Comparison of ENCODE assay signal across 12 cellular contexts in the genomic region with DNA sequence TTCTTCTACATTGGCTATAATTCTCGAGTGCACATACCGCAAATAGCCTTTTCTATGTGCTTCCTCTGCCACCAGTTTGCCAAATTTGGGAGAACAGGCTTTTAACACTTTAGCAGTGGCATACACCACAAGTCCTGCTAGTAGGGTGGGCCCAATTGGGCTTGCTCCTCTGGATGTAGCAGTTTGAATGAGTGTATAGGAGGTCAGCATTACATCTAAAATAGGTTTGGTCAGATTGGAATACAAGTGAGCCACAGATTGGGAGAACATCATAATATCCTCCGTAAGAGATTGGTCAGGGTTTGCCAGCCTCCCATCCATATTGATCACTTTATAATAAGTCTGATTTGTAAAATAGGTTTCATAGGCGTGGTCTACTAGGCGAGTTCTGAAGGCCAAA. TPM values are rescaled to one million over a fixed set of nuclear protein-coding genes. Genes with fewer than 3 reads are reported as not detected.
DNase-seq lines count a peak whose midpoint lies in the region; ATAC-seq and TF ChIP-seq lines count a peak whose summit lies in the region.
"Had no signal": no experiment of that assay in that cellular context is flagged by ENCODE, and none has a peak within 500 bp of the region (broad histone marks: within the 10 kb centered on the region; RNA-seq: fewer than 3 reads in every experiment).

No MANE protein-coding gene starts in this region.

- H3K79me2 ChIP-seq in KMS-11 (ENCODE audit: insufficient read depth, low read depth) = peaks cover 60% of the 10 kb centered on the region

- CTCF ChIA-PET in CD4-positive, alpha-beta T cell (lab: Charles Lee) = interaction anchor here (1.4 to 1.7 kb wide), 2 partner anchors 60 to 73 kb away, joined by 4 to 7 read pairs; no protein-coding TSS in a partner anchor
- CTCF ChIA-PET in GM10248 (lab: Yijun Ruan, JAX) = interaction anchor here (1.2 to 2.2 kb wide), 2 partner anchors 9 to 25 kb away, joined by 5 read pairs; no protein-coding TSS in a partner anchor

- H3K27me3 ChIP-seq in CD4-positive, alpha-beta T cell (ENCODE audit: control insufficient read depth, insufficient read depth, low read length) = no peaks in the 10 kb centered on the region
- no peaks in the 10 kb centered on the region for H3K27me3 ChIP-seq in KMS-11 (ENCODE audit: insufficient read depth, low read depth)
- no peaks in the 10 kb centered on the region for H3K27me3 ChIP-seq in esophagus muscularis mucosa
- no peaks in the 10 kb centered on the region for H3K27me3 ChIP-seq in rectal smooth muscle tissue (ENCODE audit: control insufficient read depth, insufficient read depth, low read length)

- H3K36me3 ChIP-seq in KMS-11 (ENCODE audit: insufficient read depth) (no peaks in the 10 kb centered on the region), esophagus muscularis mucosa (no peaks in the 10 kb centered on the region), rectal smooth muscle tissue (ENCODE audit: control insufficient read depth, insufficient read depth, low read length) (no peaks in the 10 kb centered on the region)

- no peak for ATAC-seq in CD4-positive, alpha-beta T cell (ENCODE audit: poor library complexity)

- H3K27ac ChIP-seq in CD4-positive, alpha-beta T cell (ENCODE audit: low read depth, low read length) = peak overlapping the region; percentile 89
- H3K27ac ChIP-seq in KMS-11 (peak overlapping the region; percentile 89), esophagus muscularis mucosa (replicated peaks in 1 of 4) (peak overlapping the region; percentile 69 to 81 (median 80)), rectal smooth muscle tissue (ENCODE audit: low read depth, low read length) (peak overlapping the region; percentile 82)

- peak overlapping the region; percentile 45 for H3K4me3 ChIP-seq in KMS-11 (IDR thresholded peaks at IDR 0.05; ENCODE audit: insufficient read depth, low read depth, low read length)
- H3K4me3 ChIP-seq in esophagus muscularis mucosa = peak overlapping the region; percentile 57 to 68 (median 60)
- H3K4me3 ChIP-seq in rectal smooth muscle tissue (ENCODE audit: low read length) = peak overlapping the region; percentile 72

- no peaks in the 10 kb centered on the region for H3K27me3 Mint-ChIP-seq in CD4-positive, alpha-beta T cell

- DNase-seq in CD4-positive, alpha-beta T cell = no peak
- DNase-seq in esophagus muscularis mucosa (ENCODE audit: extremely low spot score) (no peak), cerebellum (ENCODE audit: low spot score) (no peak), GM10248 (ENCODE audit: extremely low spot score) (no peak), GM10266 (ENCODE audit: extremely low spot score) (no peak)
- DNase-seq in activated CD8-positive, alpha-beta memory T cell treated with anti-CD3 and anti-CD28 coated beads for 24 hours = no peak
- DNase-seq: activated CD8-positive, alpha-beta memory T cell treated with anti-CD3 and anti-CD28 coated beads, Interleukin-2, amount 50 U/mL, for 48 hours; aorta; NCI-H1092; stimulated activated CD4-positive, alpha-beta T cell treated with anti-CD3 and anti-CD28 coated beads, Interleukin-2, amount 100 ng/mL, for 48 hours had no signal

- H3K4me1 ChIP-seq in KMS-11 (ENCODE audit: low read depth, poor library complexity, severe bottlenecking) (peaks cover 24% of the 10 kb centered on the region), esophagus muscularis mucosa (peaks cover 0 to 47% (median 29%) of the 10 kb centered on the region in 4 donors), rectal smooth muscle tissue (ENCODE audit: control insufficient read depth, insufficient read depth, low read length) (peaks cover 11% of the 10 kb centered on the region)

- no peak overlapping the region for H3K27ac Mint-ChIP-seq in CD4-positive, alpha-beta T cell

- POLR2A ChIA-PET in CD4-positive, alpha-beta T cell (lab: Charles Lee) = interaction anchor here (1.1 to 2.8 kb wide), 10 partner anchors 9 to 528 kb away, joined by 3 to 33 read pairs (median 8); no protein-coding TSS in a partner anchor
- POLR2A ChIA-PET in GM10248 (lab: Yijun Ruan, JAX) = no interaction called here

- no peaks in the 10 kb centered on the region for H3K9me3 Mint-ChIP-seq in CD4-positive, alpha-beta T cell

- no peak for TF ChIP-seq EP300 in esophagus muscularis mucosa (IDR thresholded peaks at IDR 0.05)

- H2AFZ ChIP-seq in KMS-11 (ENCODE audit: low read depth) = no peak overlapping the region

- H3K4me1 Mint-ChIP-seq in CD4-positive, alpha-beta T cell (ENCODE audit: low read depth) = peaks cover 45% of the 10 kb centered on the region

- intact Hi-C loops in CD4-positive, alpha-beta T cell (cut with DNase I, micrococcal nuclease) = loop anchor here (2.0 to 10.0 kb wide), 3 partner anchors 74 to 486 kb away; a partner anchor contains a TSS
- intact Hi-C loops in esophagus muscularis mucosa (cut with DNase I) = no loop called here

- 54% methylated on average over 5 of the region's 5 CpGs for WGBS in esophagus muscularis mucosa

- H3K9ac ChIP-seq in KMS-11 (peak overlapping the region; percentile 86), rectal smooth muscle tissue (ENCODE audit: low read length) (no peak overlapping the region)

- H4K20me1 ChIP-seq in KMS-11 (ENCODE audit: insufficient read depth) = no peaks in the 10 kb centered on the region

- no peaks in the 10 kb centered on the region for H3K9me3 ChIP-seq in CD4-positive, alpha-beta T cell (ENCODE audit: control insufficient read depth, low read length)
- no peaks in the 10 kb centered on the region for H3K9me3 ChIP-seq in esophagus muscularis mucosa

- H3K36me3 Mint-ChIP-seq in CD4-positive, alpha-beta T cell (ENCODE audit: low read depth) = peaks cover 3% of the 10 kb centered on the region

- no peak overlapping the region for H3K4me3 Mint-ChIP-seq in CD4-positive, alpha-beta T cell

- peak overlapping the region; percentile 95 for H3K4me2 ChIP-seq in KMS-11

- no peak for TF ChIP-seq POLR2A in esophagus muscularis mucosa (IDR thresholded peaks at IDR 0.05; ENCODE audit: low read depth)

- TF ChIP-seq CTCF in CD4-positive, alpha-beta T cell (IDR thresholded peaks at IDR 0.05) = no peak
- TF ChIP-seq CTCF in KMS-11 (conservative IDR thresholded peaks at IDR 0.05; ENCODE audit: low read depth, low read length) (no peak), esophagus muscularis mucosa (IDR thresholded peaks at IDR 0.05) (no peak), GM10248 (IDR thresholded peaks at IDR 0.05; ENCODE audit: control extremely low read depth, extremely low read depth, low read depth, missing control alignments) (no peak), GM10266 (IDR thresholded peaks at IDR 0.05; ENCODE audit: control insufficient read depth, insufficient read depth, low read depth, missing control alignments) (no peak)

RNA-seq across cellular contexts. Expression of a gene that starts 0.9 kb away (rescaled TPM):
- 1 to 10 TPM; 1.6 to 2.2 TPM for total RNA-seq in CD4-positive, alpha-beta T cell
- 1 to 10 TPM in 2 of 4 donors, under 1 TPM in 2; 0.39 to 1.8 (median 0.97) TPM for total RNA-seq in esophagus muscularis mucosa
- total RNA-seq in cerebellum = 3.5 TPM
